34 cellular contexts compared by ENCODE assay signal in the genomic region with DNA sequence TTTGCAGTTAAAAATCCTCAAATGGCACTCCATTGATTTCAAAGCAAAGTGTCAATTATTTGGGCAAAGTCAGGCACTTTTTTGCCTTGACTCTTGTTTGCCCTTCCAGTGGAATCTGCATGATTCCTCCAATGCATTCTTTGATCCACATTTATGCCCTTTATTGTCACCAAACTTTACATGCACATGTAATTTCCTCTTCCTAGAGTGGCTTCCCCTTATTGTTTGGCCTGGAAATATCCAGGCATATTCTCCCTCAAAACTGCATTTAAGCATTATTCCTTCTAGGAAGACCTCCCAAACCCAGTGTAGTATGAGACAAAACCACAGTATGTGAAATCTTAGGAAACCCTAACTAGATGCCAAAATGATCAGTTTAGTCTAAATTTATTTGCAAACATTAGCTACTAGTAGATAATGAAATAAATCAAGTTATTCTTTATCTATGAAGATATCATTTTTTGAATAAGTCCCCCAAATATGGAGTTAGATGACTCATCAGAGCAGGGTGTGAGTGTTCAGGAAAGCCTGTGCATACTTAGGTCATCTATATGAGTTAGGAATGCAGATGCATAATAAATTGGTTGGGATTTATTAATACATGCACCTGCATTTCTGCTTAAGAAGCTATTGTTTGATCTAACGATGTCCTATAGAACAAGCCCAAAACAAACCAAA.
"Had no signal": no experiment of that assay in that cellular context is flagged by ENCODE, and none has a peak within 500 bp of the region (broad histone marks: within the 10 kb centered on the region; RNA-seq: fewer than 3 reads in every experiment).

No MANE protein-coding gene starts in this region.

- FAIRE-seq: kidney had no signal

- H3K27ac ChIP-seq: adrenal gland, body of pancreas, gastroesophageal sphincter, neural progenitor cell, parathyroid adenoma, psoas muscle, right atrium auricular region, uterus had no signal

- H3K4me3 ChIP-seq: adrenal gland, body of pancreas, gastroesophageal sphincter, heart left ventricle, neural progenitor cell, psoas muscle, right atrium auricular region, smooth muscle cell, uterus had no signal

- H3K36me3 ChIP-seq: adrenal gland, gastroesophageal sphincter, heart left ventricle, neural progenitor cell, right atrium auricular region, uterus had no signal

- H2AFZ ChIP-seq: neural progenitor cell, parathyroid adenoma had no signal

- H3K4me3 Mint-ChIP-seq: activated CD4-positive, alpha-beta T cell treated with anti-CD3 and anti-CD28 coated beads for 36 hours; activated CD8-positive, alpha-beta memory T cell treated with anti-CD3 and anti-CD28 coated beads, Interleukin-2, amount 10 ng/mL, durations not matched to agents 7 days and 5 days; activated CD8-positive, alpha-beta T cell treated with anti-CD3 and anti-CD28 coated beads, Interleukin-2, amount 10 ng/mL, durations not matched to agents 7 days and 5 days; activated naive CD8-positive, alpha-beta T cell treated with anti-CD3 and anti-CD28 coated beads for 36 hours; endodermal cell; immature natural killer cell; naive thymus-derived CD8-positive, alpha-beta T cell; neural progenitor cell; stimulated activated memory B cell treated with anti-CD40 and anti-IgM and Interleukin-4, amounts not matched to agents 10 μg/mL and 1 μg/mL and 100 μg/mL, for 72 hours; stimulated activated naive CD8-positive, alpha-beta T cell treated with anti-CD3 and anti-CD28 coated beads, Interleukin-15, amount 100 ng/mL, for 72 hours; T-cell; type B pancreatic cell had no signal

- H3K9me3 Mint-ChIP-seq: activated naive CD8-positive, alpha-beta T cell treated with anti-CD3 and anti-CD28 coated beads for 36 hours; endodermal cell; neural progenitor cell had no signal

- H3K4me2 ChIP-seq: neural progenitor cell, smooth muscle cell had no signal

- H3K9me3 ChIP-seq: adrenal gland, body of pancreas, gastroesophageal sphincter, heart left ventricle, psoas muscle, right atrium auricular region, uterus had no signal

- DNase-seq: activated CD4-positive, alpha-beta T cell treated with anti-CD3 and anti-CD28 coated beads for 36 hours; activated CD4-positive, CD25-positive, alpha-beta regulatory T cell; activated CD8-positive, alpha-beta memory T cell treated with anti-CD3 and anti-CD28 coated beads, Interleukin-2, amount 10 ng/mL, durations not matched to agents 7 days and 5 days; activated CD8-positive, alpha-beta T cell treated with anti-CD3 and anti-CD28 coated beads, Interleukin-2, amount 10 ng/mL, durations not matched to agents 7 days and 5 days; activated effector memory CD4-positive, alpha-beta T cell treated with Interleukin-2 at 50 U/mL for 16 hours; activated naive CD4-positive, alpha-beta T cell treated with Interleukin-2 at 50 U/mL for 16 hours; activated naive CD8-positive, alpha-beta T cell treated with anti-CD3 and anti-CD28 coated beads for 36 hours; adrenal gland; aorta; body of pancreas; cortex of kidney; endodermal cell; heart left ventricle; hypothalamus; immature natural killer cell; kidney; left colon; naive thymus-derived CD8-positive, alpha-beta T cell; occipital lobe; psoas muscle; stimulated activated CD4-positive, alpha-beta T cell treated with anti-CD3 and anti-CD28 coated beads, Interleukin-1b, Interleukin-23, amount 100 ng/mL, for 48 hours; stimulated activated CD4-positive, alpha-beta T cell treated with anti-CD3 and anti-CD28 coated beads, Interleukin-4, amount 100 ng/mL, for 4 hours; stimulated activated CD8-positive, alpha-beta memory T cell treated with anti-CD3 and anti-CD28 coated beads, Interleukin-4, amount 100 ng/mL, for 48 hours; stimulated activated naive CD8-positive, alpha-beta T cell treated with anti-CD3 and anti-CD28 coated beads, Interleukin-15, amount 100 ng/mL, for 72 hours; substantia nigra; T-cell; uterus had no signal

- H3K27me3 Mint-ChIP-seq: activated CD4-positive, alpha-beta T cell treated with anti-CD3 and anti-CD28 coated beads for 36 hours; activated CD8-positive, alpha-beta memory T cell treated with anti-CD3 and anti-CD28 coated beads, Interleukin-2, amount 10 ng/mL, durations not matched to agents 7 days and 5 days; activated naive CD8-positive, alpha-beta T cell treated with anti-CD3 and anti-CD28 coated beads for 36 hours; stimulated activated memory B cell treated with anti-CD40 and anti-IgM and Interleukin-4, amounts not matched to agents 10 μg/mL and 1 μg/mL and 100 μg/mL, for 72 hours; stimulated activated naive CD8-positive, alpha-beta T cell treated with anti-CD3 and anti-CD28 coated beads, Interleukin-15, amount 100 ng/mL, for 72 hours; T-cell; type B pancreatic cell had no signal

- H3K27me3 ChIP-seq: adrenal gland, body of pancreas, gastroesophageal sphincter, heart left ventricle, neural progenitor cell, right atrium auricular region, uterus had no signal

- ATAC-seq: activated CD4-positive, alpha-beta T cell treated with anti-CD3 and anti-CD28 coated beads for 36 hours; activated CD8-positive, alpha-beta memory T cell treated with anti-CD3 and anti-CD28 coated beads, Interleukin-2, amount 10 ng/mL, durations not matched to agents 7 days and 5 days; activated CD8-positive, alpha-beta T cell treated with anti-CD3 and anti-CD28 coated beads, Interleukin-2, amount 10 ng/mL, durations not matched to agents 7 days and 5 days; body of pancreas; gastroesophageal sphincter; heart left ventricle; left colon; naive thymus-derived CD8-positive, alpha-beta T cell; psoas muscle; stimulated activated memory B cell treated with anti-CD40 and anti-IgM and Interleukin-4, amounts not matched to agents 10 μg/mL and 1 μg/mL and 100 μg/mL, for 72 hours; stimulated activated naive CD8-positive, alpha-beta T cell treated with anti-CD3 and anti-CD28 coated beads, Interleukin-15, amount 100 ng/mL, for 72 hours; T-cell had no signal

- H3K36me3 Mint-ChIP-seq: activated CD8-positive, alpha-beta memory T cell treated with anti-CD3 and anti-CD28 coated beads, Interleukin-2, amount 10 ng/mL, durations not matched to agents 7 days and 5 days; activated naive CD8-positive, alpha-beta T cell treated with anti-CD3 and anti-CD28 coated beads for 36 hours; immature natural killer cell; naive thymus-derived CD8-positive, alpha-beta T cell; neural progenitor cell; stimulated activated memory B cell treated with anti-CD40 and anti-IgM and Interleukin-4, amounts not matched to agents 10 μg/mL and 1 μg/mL and 100 μg/mL, for 72 hours; T-cell; type B pancreatic cell had no signal

- H3K4me1 ChIP-seq: adrenal gland, body of pancreas, gastroesophageal sphincter, neural progenitor cell, parathyroid adenoma, psoas muscle, uterus had no signal

- H3K27ac Mint-ChIP-seq: activated CD4-positive, alpha-beta T cell treated with anti-CD3 and anti-CD28 coated beads for 36 hours; activated CD8-positive, alpha-beta memory T cell treated with anti-CD3 and anti-CD28 coated beads, Interleukin-2, amount 10 ng/mL, durations not matched to agents 7 days and 5 days; activated CD8-positive, alpha-beta T cell treated with anti-CD3 and anti-CD28 coated beads, Interleukin-2, amount 10 ng/mL, durations not matched to agents 7 days and 5 days; activated naive CD8-positive, alpha-beta T cell treated with anti-CD3 and anti-CD28 coated beads for 36 hours; endodermal cell; immature natural killer cell; naive thymus-derived CD8-positive, alpha-beta T cell; neural progenitor cell; stimulated activated memory B cell treated with anti-CD40 and anti-IgM and Interleukin-4, amounts not matched to agents 10 μg/mL and 1 μg/mL and 100 μg/mL, for 72 hours; stimulated activated naive CD8-positive, alpha-beta T cell treated with anti-CD3 and anti-CD28 coated beads, Interleukin-15, amount 100 ng/mL, for 72 hours; T-cell; type B pancreatic cell had no signal

- H3K9ac ChIP-seq: neural progenitor cell, parathyroid adenoma had no signal

- H3K4me1 Mint-ChIP-seq: activated CD4-positive, alpha-beta T cell treated with anti-CD3 and anti-CD28 coated beads for 36 hours; activated CD8-positive, alpha-beta memory T cell treated with anti-CD3 and anti-CD28 coated beads, Interleukin-2, amount 10 ng/mL, durations not matched to agents 7 days and 5 days; activated naive CD8-positive, alpha-beta T cell treated with anti-CD3 and anti-CD28 coated beads for 36 hours; endodermal cell; immature natural killer cell; neural progenitor cell; stimulated activated naive CD8-positive, alpha-beta T cell treated with anti-CD3 and anti-CD28 coated beads, Interleukin-15, amount 100 ng/mL, for 72 hours; T-cell had no signal

- H3K79me2 ChIP-seq: parathyroid adenoma had no signal
